In genomic region chr6:14596410-14596809, GRCh38 we compare ENCODE assay signal across 11 cellular contexts.
DNase-seq lines count a peak whose midpoint lies in the region; ATAC-seq, FAIRE-seq and TF ChIP-seq lines count a peak whose summit lies in the region.
"Had no signal": no experiment of that assay in that cellular context is flagged by ENCODE, and none has a peak within 500 bp of the region (broad histone marks: within the 10 kb centered on the region; RNA-seq: fewer than 3 reads in every experiment).

No MANE protein-coding gene starts in this region.

- no peak overlapping the region for H3K4me2 ChIP-seq in HepG2 (ENCODE audit: low read depth, low read length)

- no peak for TF ChIP-seq RAD21 in HepG2 (CRISPR knock-in tag; IDR thresholded peaks at IDR 0.05)

- 35% methylated on average over 4 of the region's 4 CpGs for WGBS in HepG2 (ENCODE audit: low lambda C conversion rate)

- no peak for TF ChIP-seq POLR2A in HepG2 (IDR thresholded peaks at IDR 0.05; ENCODE audit: insufficient read depth in 1 of 2, low read depth in 2 of 2, low read length in 2 of 2)

- TF ChIP-seq CTCF in HepG2 (CRISPR knock-in tag; IDR thresholded peaks at IDR 0.05), result no peak

- no peak overlapping the region for H3K4me3 ChIP-seq in HepG2 (replicated peaks in 1 of 3; ENCODE audit: insufficient read depth in 1 of 3, low read depth in 2 of 3, low read length in 3 of 3)

- H3K36me3 ChIP-seq in HepG2 (replicated peaks in 1 of 2; ENCODE audit: control insufficient read depth in 1 of 2, insufficient read depth in 2 of 2, low read length in 2 of 2), result no peaks in the 10 kb centered on the region

- ATAC-seq in HepG2 (no peak), HG02938 (IDR thresholded peaks at IDR 0.05; ENCODE audit: unreplicated experiment) (no peak)
- ATAC-seq: Panc1 had no signal

- POLR2A ChIA-PET in HepG2 (lab: Yijun Ruan, JAX), result no interaction called here

- H3K27ac ChIP-seq in HepG2 (ENCODE audit: extremely low read length, insufficient read depth, low read length), result no peak overlapping the region

- intact Hi-C loops in HepG2 (cut with micrococcal nuclease; ENCODE audit: unreplicated experiment), result no loop called here

- DNase-seq in Daoy (ENCODE audit: low read depth) (peak; percentile 70), Kasumi-1 (lab: John Stamatoyannopoulos, UW) (peak; percentile 91 to 94), amniotic epithelial cell (ENCODE audit: low read depth) (peak; percentile 55), HepG2 (ENCODE audit: low spot score) (no peak), HuH-7.5 (ENCODE audit: low spot score) (no peak), G401 (ENCODE audit: low spot score) (no peak), amniotic stem cell (lab: John Stamatoyannopoulos, UW) (no peak)
- DNase-seq: foreskin melanocyte, nephron progenitor cell had no signal

- FAIRE-seq in HepG2 (lab: Jason Lieb, UNC), result no peak

- H3K27me3 ChIP-seq in HepG2 (ENCODE audit: control insufficient read depth in 1 of 2, insufficient read depth in 2 of 2, low read length in 2 of 2), result no peaks in the 10 kb centered on the region

- TF ChIP-seq EP300 in HepG2 (IDR thresholded peaks at IDR 0.05; ENCODE audit: low read depth in 2 of 2, low read length in 2 of 2), result no peak
- TF ChIP-seq EP300 in HepG2 (CRISPR knock-in tag; IDR thresholded peaks at IDR 0.05; ENCODE audit: borderline replicate concordance), result no peak

- no peaks in the 10 kb centered on the region for H4K20me1 ChIP-seq in HepG2 (ENCODE audit: insufficient read depth, low read length)

- no peaks in the 10 kb centered on the region for H3K79me2 ChIP-seq in HepG2 (ENCODE audit: insufficient read depth, low read length)

- in situ Hi-C loops in HepG2 (cut with HindIII; ENCODE audit: extremely low pct_ligation_motif_present, low pct_unique_long_range_greater_than_20kb), result no loop called here
- in situ Hi-C loops in G401 (cut with HindIII; ENCODE audit: low sequenced_read_pairs), result no loop called here

- no peak overlapping the region for H2AFZ ChIP-seq in HepG2 (ENCODE audit: low read length)

- BruUV-seq in HepG2 (replicated peaks; lab: Mats Ljungman, UMichigan), result no TSS peak

- H3K9me3 ChIP-seq in HepG2 (ENCODE audit: low read length), result no peaks in the 10 kb centered on the region

- H3K4me1 ChIP-seq in HepG2 (ENCODE audit: insufficient read depth, low read length), result no peaks in the 10 kb centered on the region; the same call in 1 of the 2 replicates

- CTCF ChIA-PET in HepG2 (lab: Yijun Ruan, JAX; ENCODE audit: low intra/inter-chr PET ratio, low total read pairs), result no interaction called here

- no peak overlapping the region for H3K9ac ChIP-seq in HepG2 (ENCODE audit: insufficient read depth, low read depth, low read length)

TF ChIP-seq in HepG2, 621 proteins besides CTCF, POLR2A, EP300 and RAD21:
- TF ChIP-seq, protein P1, sequence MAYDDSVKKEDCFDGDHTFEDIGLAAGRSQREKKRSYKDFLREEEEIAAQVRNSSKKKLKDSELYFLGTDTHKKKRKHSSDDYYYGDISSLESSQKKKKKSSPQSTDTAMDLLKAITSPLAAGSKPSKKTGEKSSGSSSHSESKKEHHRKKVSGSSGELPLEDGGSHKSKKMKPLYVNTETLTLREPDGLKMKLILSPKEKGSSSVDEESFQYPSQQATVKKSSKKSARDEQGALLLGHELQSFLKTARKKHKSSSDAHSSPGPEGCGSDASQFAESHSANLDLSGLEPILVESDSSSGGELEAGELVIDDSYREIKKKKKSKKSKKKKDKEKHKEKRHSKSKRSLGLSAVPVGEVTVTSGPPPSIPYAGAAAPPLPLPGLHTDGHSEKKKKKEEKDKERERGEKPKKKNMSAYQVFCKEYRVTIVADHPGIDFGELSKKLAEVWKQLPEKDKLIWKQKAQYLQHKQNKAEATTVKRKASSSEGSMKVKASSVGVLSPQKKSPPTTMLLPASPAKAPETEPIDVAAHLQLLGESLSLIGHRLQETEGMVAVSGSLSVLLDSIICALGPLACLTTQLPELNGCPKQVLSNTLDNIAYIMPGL (CRISPR knock-in tag; IDR thresholded peaks at IDR 0.05; ENCODE audit: borderline replicate concordance in 1 of 2, low read depth in 1 of 2), result no peak
- TF ChIP-seq FOSL2 (CRISPR knock-in tag; IDR thresholded peaks at IDR 0.05), result 0 out of 2 replicates have a peak, but pooled peaks have one; percentile 15
- TF ChIP-seq CERS6 (CRISPR knock-in tag; IDR thresholded peaks at IDR 0.05), result no peak
- TF ChIP-seq HNRNPUL1 (IDR thresholded peaks at IDR 0.05; ENCODE audit: low read depth, low read length), result no peak
- TF ChIP-seq ZNF382 (CRISPR knock-in tag; IDR thresholded peaks at IDR 0.05; ENCODE audit: borderline replicate concordance), result no peak

Comparison
In these comparisons a context has a peak if more than half of its experiments do, and no peak if none do; other contexts are left out.
1. DNase-seq: peak in Daoy (single experiment), Kasumi-1 (2 of 2) and amniotic epithelial cell (single experiment); none in HepG2 (single experiment), HuH-7.5 (single experiment), G401 (single experiment) and amniotic stem cell (single experiment).